ENCODE assay signal across 8 cellular contexts in genomic region chr1:227729881-227730629, GRCh38. TPM values are rescaled to one million over a fixed set of nuclear protein-coding genes. Genes with fewer than 3 reads are reported as not detected.
DNase-seq lines count a peak whose midpoint lies in the region; ATAC-seq, FAIRE-seq and TF ChIP-seq lines count a peak whose summit lies in the region.

No MANE protein-coding gene starts in this region.

- H3K4me1 ChIP-seq in IMR-90 (ENCODE audit: control insufficient read depth, insufficient read depth, low read length) (peaks cover 5% of the 10 kb centered on the region), left lung (peaks cover 8 to 41% of the 10 kb centered on the region in 2 donors)

- CTCF ChIA-PET in IMR-90 (lab: Yijun Ruan, JAX), result interaction anchor here (0.6 to 1.2 kb wide), 3 partner anchors 32 to 167 kb away, joined by 4 to 7 read pairs (median 5); no protein-coding TSS in a partner anchor

- H3K27me3 Mint-ChIP-seq in T-helper 1 cell treated with Interleukin-12 subunit alpha and Interleukin-12 subunit beta and Interleukin-4 antibody, amounts not matched to agents 30 μg/mL and 1 μg/mL, for 36 hours (ENCODE audit: low read depth), result peaks cover 3% of the 10 kb centered on the region
- peaks cover 7% of the 10 kb centered on the region for H3K27me3 Mint-ChIP-seq in stimulated activated naive CD8-positive, alpha-beta T cell treated with anti-CD3 and anti-CD28 coated beads, Interleukin-15, amount 100 ng/mL, for 72 hours

- peak; percentile 87 for FAIRE-seq in G401.6 (lab: Jason Lieb, UNC)

- H3K9me3 ChIP-seq in IMR-90 (ENCODE audit: control insufficient read depth, insufficient read depth, low read length) (no peaks in the 10 kb centered on the region), left lung (no peaks in the 10 kb centered on the region)

- peak overlapping the region; percentile 49 for H3K27ac Mint-ChIP-seq in T-helper 1 cell treated with Interleukin-12 subunit alpha and Interleukin-12 subunit beta and Interleukin-4 antibody, amounts not matched to agents 30 μg/mL and 1 μg/mL, for 36 hours
- no peak overlapping the region for H3K27ac Mint-ChIP-seq in stimulated activated naive CD8-positive, alpha-beta T cell treated with anti-CD3 and anti-CD28 coated beads, Interleukin-15, amount 100 ng/mL, for 72 hours

- H3K4me3 Mint-ChIP-seq in T-helper 1 cell treated with Interleukin-12 subunit alpha and Interleukin-12 subunit beta and Interleukin-4 antibody, amounts not matched to agents 30 μg/mL and 1 μg/mL, for 36 hours, result peak overlapping the region; percentile 63
- H3K4me3 Mint-ChIP-seq in stimulated activated naive CD8-positive, alpha-beta T cell treated with anti-CD3 and anti-CD28 coated beads, Interleukin-15, amount 100 ng/mL, for 72 hours, result no peak overlapping the region

- peaks cover 3 to 21% of the 10 kb centered on the region in 2 experiments; a peak in 2 of 4 replicates for H3K79me1 ChIP-seq in IMR-90 (ENCODE audit: low read depth in 1 of 2, low read length in 2 of 2)

- no peak overlapping the region for H2BK20ac ChIP-seq in IMR-90 (ENCODE audit: low read depth, low read length)

- POLR2A ChIA-PET in IMR-90 (lab: Charles Lee; ENCODE audit: unreplicated experiment), result no interaction called here

- TF ChIP-seq CTCF in 22Rv1 (IDR thresholded peaks at IDR 0.05), result peak; percentile 90
- peak; percentile 81 for TF ChIP-seq CTCF in IMR-90 (conservative IDR thresholded peaks at IDR 0.05; ENCODE audit: low read depth, low read length)
- TF ChIP-seq CTCF in left lung (IDR thresholded peaks at IDR 0.05), result peak; percentile 55 to 61

- peaks cover 3% of the 10 kb centered on the region for H3K9me3 Mint-ChIP-seq in T-helper 1 cell treated with Interleukin-12 subunit alpha and Interleukin-12 subunit beta and Interleukin-4 antibody, amounts not matched to agents 30 μg/mL and 1 μg/mL, for 36 hours
- H3K9me3 Mint-ChIP-seq in stimulated activated naive CD8-positive, alpha-beta T cell treated with anti-CD3 and anti-CD28 coated beads, Interleukin-15, amount 100 ng/mL, for 72 hours, result no peaks in the 10 kb centered on the region

- intact Hi-C loops in IMR-90 (cut with micrococcal nuclease) (loop anchor here (1.0 to 5.0 kb wide), 3 partner anchors 168 to 225 kb away; partner anchors contain the start of gene ZNF678), left lung (cut with DNase I) (no loop called here)

- peaks cover 5% of the 10 kb centered on the region for H3K36me3 Mint-ChIP-seq in T-helper 1 cell treated with Interleukin-12 subunit alpha and Interleukin-12 subunit beta and Interleukin-4 antibody, amounts not matched to agents 30 μg/mL and 1 μg/mL, for 36 hours (ENCODE audit: low read depth)

- H2AK9ac ChIP-seq in IMR-90 (replicated peaks; ENCODE audit: low read depth, low read length, poor library complexity), result peak overlapping the region; percentile 23

- H2AFZ ChIP-seq in IMR-90 (replicated peaks; ENCODE audit: low read length, poor library complexity), result peak overlapping the region; percentile 37

- H4K8ac ChIP-seq in IMR-90 (ENCODE audit: low read depth in 2 of 2, low read length in 2 of 2), result no peak overlapping the region

- H3K9ac ChIP-seq in IMR-90 (ENCODE audit: low read depth, low read length), result no peak overlapping the region

- in situ Hi-C loops in IMR-90 (cut with MboI; ENCODE audit: low sequenced_read_pairs), result no loop called here

- dilution Hi-C loops in IMR-90 (cut with HindIII; ENCODE audit: low sequenced_read_pairs, unreplicated experiment), result no loop called here

- H3K27ac ChIP-seq in 22Rv1 (peak overlapping the region; percentile 79), IMR-90 (ENCODE audit: insufficient read depth, low read length) (no peak overlapping the region), left lung (no peak overlapping the region)

- no peak overlapping the region for H2BK120ac ChIP-seq in IMR-90 (ENCODE audit: low read depth, low read length)

- H3K4me2 ChIP-seq in IMR-90 (ENCODE audit: low read depth, low read length), result no peak overlapping the region

- H4K91ac ChIP-seq in IMR-90 (ENCODE audit: insufficient read depth, low read depth, low read length), result no peak overlapping the region

- no peak for TF ChIP-seq POLR2A in IMR-90 (IDR thresholded peaks at IDR 0.05; ENCODE audit: low read depth, low read length)

- H3K4ac ChIP-seq in IMR-90 (ENCODE audit: low read depth, low read length), result no peak overlapping the region

- peak overlapping the region; percentile 69; the same call in 1 of the 2 replicates for H3K23ac ChIP-seq in IMR-90 (ENCODE audit: low read depth, low read length)

- no peak overlapping the region for H3K4me3 ChIP-seq in IMR-90 (ENCODE audit: insufficient read depth, low read depth, low read length)
- H3K4me3 ChIP-seq in left lung, result no peak overlapping the region

- H2BK15ac ChIP-seq in IMR-90 (ENCODE audit: low read depth, low read length), result no peak overlapping the region

- peak; percentile 78 for TF ChIP-seq RAD21 in IMR-90 (IDR thresholded peaks at IDR 0.05; ENCODE audit: low read length)

- H4K5ac ChIP-seq in IMR-90 (ENCODE audit: low read depth, low read length), result no peak overlapping the region

- H3K9me1 ChIP-seq in IMR-90 (ENCODE audit: insufficient read depth, low read length), result no peaks in the 10 kb centered on the region; the same call in 1 of the 2 replicates

- H3K18ac ChIP-seq in IMR-90 (ENCODE audit: low read depth, low read length), result no peak overlapping the region

- H2AK5ac ChIP-seq in IMR-90 (ENCODE audit: low read depth, low read length), result 0 out of 2 replicates have a peak overlapping the region, but pooled peaks have one; percentile 4

- peaks cover 18% of the 10 kb centered on the region for H4K20me1 ChIP-seq in IMR-90 (ENCODE audit: insufficient read depth, low read length)

- 16% methylated on average over 5 of the region's 13 CpGs; no CpG with 5 or more reads in 1 of the 2 experiments for WGBS in IMR-90 (ENCODE audit: extremely low coverage in 2 of 2, insufficient read length in 1 of 2), 2 experiments

- H3K56ac ChIP-seq in IMR-90 (ENCODE audit: extremely low read depth, insufficient read depth, low read length), result no peak overlapping the region

- no TSS peak for BruUV-seq in IMR-90 (replicated peaks; lab: Mats Ljungman, UMichigan)

- ATAC-seq in IMR-90 (ENCODE audit: low read depth) (peak; percentile 56), left lung (peak; percentile 15), HG02763 (IDR thresholded peaks at IDR 0.05; ENCODE audit: unreplicated experiment) (no peak)
- ATAC-seq in stimulated activated naive CD8-positive, alpha-beta T cell treated with anti-CD3 and anti-CD28 coated beads, Interleukin-15, amount 100 ng/mL, for 72 hours, result peak; percentile 8

- peaks cover 16% of the 10 kb centered on the region for H3K4me1 Mint-ChIP-seq in T-helper 1 cell treated with Interleukin-12 subunit alpha and Interleukin-12 subunit beta and Interleukin-4 antibody, amounts not matched to agents 30 μg/mL and 1 μg/mL, for 36 hours (ENCODE audit: low read depth)
- peaks cover 52% of the 10 kb centered on the region for H3K4me1 Mint-ChIP-seq in stimulated activated naive CD8-positive, alpha-beta T cell treated with anti-CD3 and anti-CD28 coated beads, Interleukin-15, amount 100 ng/mL, for 72 hours

- no peaks in the 10 kb centered on the region for H3K27me3 ChIP-seq in IMR-90 (ENCODE audit: control insufficient read depth, insufficient read depth, low read length)
- peaks cover 0 to 25% of the 10 kb centered on the region in 2 donors for H3K27me3 ChIP-seq in left lung

- no peak overlapping the region for H2BK5ac ChIP-seq in IMR-90 (ENCODE audit: low read depth, low read length, poor library complexity, severe bottlenecking)

- no peak overlapping the region for H3K14ac ChIP-seq in IMR-90 (replicated peaks; ENCODE audit: low read depth, low read length)

- H3K36me3 ChIP-seq in IMR-90 (ENCODE audit: control insufficient read depth, insufficient read depth, low read length), result peaks cover 16% of the 10 kb centered on the region; the same call in 1 of the 2 replicates
- peaks cover 0 to 29% of the 10 kb centered on the region in 2 donors for H3K36me3 ChIP-seq in left lung

- DNase-seq in IMR-90, result peak; percentile 64
- peak; percentile 71 for DNase-seq in cerebellum (ENCODE audit: low spot score)
- DNase-seq in left lung, result no peak
- peak; percentile 32 to 51 for DNase-seq in stimulated activated naive CD8-positive, alpha-beta T cell treated with anti-CD3 and anti-CD28 coated beads, Interleukin-15, amount 100 ng/mL, for 72 hours

TF ChIP-seq in IMR-90, 13 proteins besides CTCF, POLR2A, EP300 and RAD21:
- no peak for TF ChIP-seq FOS (IDR thresholded peaks at IDR 0.05; ENCODE audit: low read depth, low read length)
- no peak for TF ChIP-seq CHD1 (IDR thresholded peaks at IDR 0.05; ENCODE audit: low read depth, low read length)
- peak; percentile 42; the same call in 1 of the 2 replicates for TF ChIP-seq MAZ (IDR thresholded peaks at IDR 0.05; ENCODE audit: borderline replicate concordance, low read depth, low read length)
- peak; percentile 56; the same call in 1 of the 2 replicates for TF ChIP-seq MAFK (IDR thresholded peaks at IDR 0.05; ENCODE audit: low read depth, low read length)
- TF ChIP-seq SMC3 (IDR thresholded peaks at IDR 0.05; ENCODE audit: low read depth, low read length), result peak; percentile 62
- TF ChIP-seq BHLHE40 (IDR thresholded peaks at IDR 0.05; ENCODE audit: low read depth, low read length), result no peak
- no peak for TF ChIP-seq CEBPB (IDR thresholded peaks at IDR 0.05; ENCODE audit: low read depth, low read length)
- TF ChIP-seq RFX5 (IDR thresholded peaks at IDR 0.05; ENCODE audit: low read depth, low read length), result no peak

RNA-seq across cellular contexts. Expression of gene JMJD4, which starts 5.0 kb away (rescaled TPM):
- total RNA-seq in IMR-90 (2012; rRNA removed) (26.7 and 28.5 TPM in 2 replicates), cerebellum (12.5 TPM), left lung (10 to 100 TPM; 13.4 to 16.1 TPM)
- polyA plus RNA-seq in IMR-90 (2012; rRNA removed), result 23.5 and 24.6 TPM in 2 replicates
- polyA plus RNA-seq in IMR-90 (2012; cell fraction: cytosol; rRNA removed), result 15.0 and 26.0 TPM in 2 replicates
- polyA plus RNA-seq in IMR-90 (2012; cell fraction: nucleus; rRNA removed; ENCODE audit: low replicate concordance), result 26.9 and 58.9 TPM in 2 replicates

RNA-seq across cellular contexts. Expression of gene SNAP47, which starts 5.2 kb away (rescaled TPM):
- 65.3 and 72.9 TPM in 2 replicates for total RNA-seq in IMR-90 (2012; rRNA removed)
- 39.4 and 39.5 TPM in 2 replicates for polyA plus RNA-seq in IMR-90 (2012; rRNA removed)
- polyA plus RNA-seq in IMR-90 (2012; cell fraction: cytosol; rRNA removed), result 46.6 and 52.1 TPM in 2 replicates
- polyA plus RNA-seq in IMR-90 (2012; cell fraction: nucleus; rRNA removed; ENCODE audit: low replicate concordance), result 28.6 and 37.2 TPM in 2 replicates
- total RNA-seq in cerebellum, result 48.2 TPM
- 10 to 100 TPM; 24.5 to 29.7 TPM for total RNA-seq in left lung

Comparison
In these comparisons a context has a peak if more than half of its experiments do, and no peak if none do; other contexts are left out.
1. DNase-seq: peak in IMR-90 (single experiment), cerebellum (single experiment) and stimulated activated naive CD8-positive, alpha-beta T cell treated with anti-CD3 and anti-CD28 coated beads, Interleukin-15, amount 100 ng/mL, for 72 hours (2 of 2); none in left lung (0 of 2).
2. Peak in every context shown above with its lines, with median percentiles within 50 percentile points of each other: CTCF ChIP-seq.